ENCODE assay signal across 13 cellular contexts in genomic region chr13:27338816-27339215, GRCh38.
DNase-seq lines count a peak whose midpoint lies in the region; ATAC-seq and TF ChIP-seq lines count a peak whose summit lies in the region.
"Had no signal": no experiment of that assay in that cellular context is flagged by ENCODE, and none has a peak within 500 bp of the region (broad histone marks: within the 10 kb centered on the region; RNA-seq: fewer than 3 reads in every experiment).

No MANE protein-coding gene starts in this region.

- TF ChIP-seq CTCF in activated B cell treated with CpG ODN at 0.5 μM for 24 hours (IDR thresholded peaks at IDR 0.05): no peak
- no peak for TF ChIP-seq CTCF in body of pancreas (IDR thresholded peaks at IDR 0.05)

- H3K4me1 Mint-ChIP-seq in activated B cell treated with CpG ODN at 0.5 μM for 24 hours (peaks cover 3% of the 10 kb centered on the region), memory B cell (peaks cover 9% of the 10 kb centered on the region)

- H3K9me3 Mint-ChIP-seq in activated B cell treated with CpG ODN at 0.5 μM for 24 hours: no peaks in the 10 kb centered on the region
- no peaks in the 10 kb centered on the region for H3K9me3 Mint-ChIP-seq in memory B cell

- CTCF ChIA-PET in activated B cell treated with CpG ODN at 0.5 μM for 24 hours (lab: Charles Lee): interaction anchor here (0.6 to 3.2 kb wide), 8 partner anchors 14 to 488 kb away, joined by 3 to 17 read pairs (median 4); no protein-coding TSS in a partner anchor

- H3K27ac ChIP-seq in body of pancreas: no peak overlapping the region
- H3K27ac ChIP-seq: adrenal gland had no signal

- WGBS in body of pancreas, 2 donors: 65 to 68% methylated on average over 8 of the region's 8 CpGs

- H3K4me3 Mint-ChIP-seq in activated B cell treated with CpG ODN at 0.5 μM for 24 hours (no peak overlapping the region), memory B cell (no peak overlapping the region)

- H3K36me3 Mint-ChIP-seq in activated B cell treated with CpG ODN at 0.5 μM for 24 hours (ENCODE audit: low read depth): no peaks in the 10 kb centered on the region
- no peaks in the 10 kb centered on the region for H3K36me3 Mint-ChIP-seq in memory B cell

- intact Hi-C loops in activated B cell treated with CpG ODN at 0.5 μM for 24 hours (cut with micrococcal nuclease): loop anchor here (1.0 kb wide), 2 partner anchors 20 to 354 kb away; no protein-coding TSS in a partner anchor
- intact Hi-C loops in body of pancreas (cut with DNase I): no loop called here

- H3K9me3 ChIP-seq in body of pancreas: no peaks in the 10 kb centered on the region
- H3K9me3 ChIP-seq: adrenal gland, mucosa of descending colon had no signal

- H3K4me1 ChIP-seq in body of pancreas: no peaks in the 10 kb centered on the region
- H3K4me1 ChIP-seq: adrenal gland had no signal

- no peak overlapping the region for H3K27ac Mint-ChIP-seq in activated B cell treated with CpG ODN at 0.5 μM for 24 hours
- H3K27ac Mint-ChIP-seq in memory B cell: no peak overlapping the region

- ATAC-seq in HG02973 (IDR thresholded peaks at IDR 0.05; ENCODE audit: unreplicated experiment): peak; percentile 41
- ATAC-seq in activated B cell treated with CpG ODN at 0.5 μM for 24 hours (ENCODE audit: low read depth): peak; percentile 52
- ATAC-seq in memory B cell (ENCODE audit: low read depth): peak; percentile 60
- ATAC-seq in body of pancreas: no peak
- ATAC-seq in GM21723 (IDR thresholded peaks at IDR 0.05; ENCODE audit: unreplicated experiment): no peak

- no peak for TF ChIP-seq POLR2A in body of pancreas (IDR thresholded peaks at IDR 0.05)

- no peaks in the 10 kb centered on the region for H3K36me3 ChIP-seq in body of pancreas (replicated peaks in 1 of 2; ENCODE audit: insufficient read depth in 1 of 2, low read depth in 2 of 2)
- H3K36me3 ChIP-seq: adrenal gland had no signal

- DNase-seq in DMS53 (lab: John Stamatoyannopoulos, UW) (peak; percentile 40), DMS53 treated with DMSO at 0.1 percent for 48 hours (lab: John Stamatoyannopoulos, UW; ENCODE audit: unreplicated experiment) (no peak), activated B cell treated with CpG ODN at 0.5 μM for 24 hours (no peak), memory B cell (ENCODE audit: low spot score in 2 of 2) (no peak), body of pancreas (no peak), HCEC 1CT (no peak)
- DNase-seq: 8988T, hypothalamus, T-helper 9 cell had no signal

- H3K4me3 ChIP-seq in body of pancreas: no peak overlapping the region
- H3K4me3 ChIP-seq: adrenal gland, mucosa of descending colon had no signal

- H3K27me3 Mint-ChIP-seq in activated B cell treated with CpG ODN at 0.5 μM for 24 hours (peaks cover 4% of the 10 kb centered on the region), memory B cell (peaks cover 6% of the 10 kb centered on the region)

- no peaks in the 10 kb centered on the region for H3K27me3 ChIP-seq in body of pancreas
- H3K27me3 ChIP-seq: adrenal gland had no signal

- POLR2A ChIA-PET in activated B cell treated with CpG ODN at 0.5 μM for 24 hours (lab: Charles Lee): interaction anchor here (0.6 to 0.7 kb wide), 3 partner anchors 82 to 495 kb away, joined by 3 to 9 read pairs (median 6); no protein-coding TSS in a partner anchor

Comparison
In these comparisons a context has a peak if more than half of its experiments do, and no peak if none do; other contexts are left out.
1. ATAC-seq: peak in HG02973 (single experiment), activated B cell treated with CpG ODN at 0.5 μM for 24 hours (single experiment) and memory B cell (single experiment); none in body of pancreas (single experiment) and GM21723 (single experiment).